13 cellular contexts compared by ENCODE assay signal in genomic region chr16:24577167-24577566, GRCh38.
"Had no signal": no experiment of that assay in that cellular context is flagged by ENCODE, and none has a peak within 500 bp of the region (broad histone marks: within the 10 kb centered on the region; RNA-seq: fewer than 3 reads in every experiment).

No MANE protein-coding gene starts in this region.

- H3K36me3 ChIP-seq: ovary had no signal

- H3K27ac ChIP-seq: gastrocnemius medialis, heart right ventricle, ovary, WERI-Rb-1 had no signal

- H3K4me1 ChIP-seq: gastrocnemius medialis had no signal

- H3K9me3 ChIP-seq: gastrocnemius medialis, ovary had no signal

- H3K27me3 ChIP-seq: gastrocnemius medialis, heart right ventricle, ovary had no signal

- DNase-seq: activated CD4-positive, alpha-beta T cell treated with anti-CD3 and anti-CD28 coated beads, Interleukin-2, amount 50 U/mL, for 48 hours; activated naive CD4-positive, alpha-beta T cell treated with anti-CD3 and anti-CD28 coated beads for 36 hours; activated T-cell treated with anti-CD3 and anti-CD28 coated beads, Interleukin-2, amount 50 U/mL, for 1 hour; caudate nucleus; gastrocnemius medialis; heart right ventricle; naive B cell; ovary; stimulated activated CD4-positive, alpha-beta T cell treated with anti-CD3 and anti-CD28 coated beads, Interleukin-12 subunit alpha, Interleukin-12 subunit beta, amount 100 ng/mL, for 4 hours; stimulated activated CD4-positive, alpha-beta T cell treated with anti-CD3 and anti-CD28 coated beads, Interleukin-2, amount 100 ng/mL, for 24 hours; WERI-Rb-1 had no signal

- H3K4me3 ChIP-seq: gastrocnemius medialis, heart right ventricle, lung, ovary had no signal

- ATAC-seq: gastrocnemius medialis; heart right ventricle; stimulated activated effector memory CD8-positive, alpha-beta T cell treated with anti-CD3 and anti-CD28 coated beads, Interleukin-12 subunit alpha, Interleukin-12 subunit beta, amount 100 ng/mL, for 72 hours had no signal
